Comparison of ENCODE assay signal across 20 cellular contexts in genomic region chr10:62433901-62434300, GRCh38. TPM values are rescaled to one million over a fixed set of nuclear protein-coding genes. Genes with fewer than 3 reads are reported as not detected.
DNase-seq lines count a peak whose midpoint lies in the region; ATAC-seq and TF ChIP-seq lines count a peak whose summit lies in the region.
"Had no signal": no experiment of that assay in that cellular context is flagged by ENCODE, and none has a peak within 500 bp of the region (broad histone marks: within the 10 kb centered on the region; RNA-seq: fewer than 3 reads in every experiment).

No MANE protein-coding gene starts in this region.

- peaks cover 0 to 2% of the 10 kb centered on the region in 2 donors for H3K36me3 Mint-ChIP-seq in activated T-cell treated with anti-CD3 and anti-CD28 coated beads, Interleukin-2, amount 50 U/mL, for 72 hours (ENCODE audit: insufficient read depth in 2 of 2)
- H3K36me3 Mint-ChIP-seq: CD4-positive, CD25-positive, alpha-beta regulatory T cell had no signal

- H3K27ac Mint-ChIP-seq in activated T-cell treated with anti-CD3 and anti-CD28 coated beads, Interleukin-2, amount 50 U/mL, for 72 hours, result peak overlapping the region; percentile 32
- H3K27ac Mint-ChIP-seq: CD4-positive, CD25-positive, alpha-beta regulatory T cell had no signal

- TF ChIP-seq CTCF in fibroblast of the aortic adventitia (IDR thresholded peaks at IDR 0.05; ENCODE audit: insufficient read depth, low read length), result no peak

- H3K4me3 ChIP-seq in adipocyte (ENCODE audit: low read length), result no peak overlapping the region
- H3K4me3 ChIP-seq in fibroblast of the aortic adventitia (ENCODE audit: low read depth, low read length), result no peak overlapping the region
- H3K4me3 ChIP-seq: K562, left ventricle myocardium inferior, spleen had no signal

- no peaks in the 10 kb centered on the region for H3K36me3 ChIP-seq in adipocyte (ENCODE audit: control insufficient read depth, insufficient read depth, low read length, severe bottlenecking)
- H3K36me3 ChIP-seq: left ventricle myocardium inferior, spleen had no signal

- H3K4me1 ChIP-seq in adipocyte (ENCODE audit: control insufficient read depth, insufficient read depth, low read length), result peaks cover 12% of the 10 kb centered on the region
- H3K4me1 ChIP-seq: left ventricle myocardium inferior had no signal

- H3K9ac ChIP-seq in adipocyte (ENCODE audit: low read length), result peak overlapping the region; percentile 19

- peak overlapping the region; percentile 19 to 67 for H3K4me3 Mint-ChIP-seq in activated T-cell treated with anti-CD3 and anti-CD28 coated beads, Interleukin-2, amount 50 U/mL, for 72 hours
- H3K4me3 Mint-ChIP-seq: CD4-positive, CD25-positive, alpha-beta regulatory T cell had no signal

- no peaks in the 10 kb centered on the region for H3K27me3 ChIP-seq in adipocyte (replicated peaks; ENCODE audit: control insufficient read depth, insufficient read depth, low read length)
- H3K27me3 ChIP-seq: spleen had no signal

- peaks cover 29% of the 10 kb centered on the region for H3K4me1 Mint-ChIP-seq in activated T-cell treated with anti-CD3 and anti-CD28 coated beads, Interleukin-2, amount 50 U/mL, for 72 hours (ENCODE audit: low read depth)

- peaks cover 10% of the 10 kb centered on the region for H3K27me3 Mint-ChIP-seq in activated T-cell treated with anti-CD3 and anti-CD28 coated beads, Interleukin-2, amount 50 U/mL, for 72 hours (ENCODE audit: low read depth)

- H3K27ac ChIP-seq in temporal lobe (ENCODE audit: low read depth, low read length), result peak overlapping the region; percentile 6
- H3K27ac ChIP-seq: HL-60, spleen had no signal

- no peaks in the 10 kb centered on the region for H3K9me3 ChIP-seq in adipocyte (ENCODE audit: control insufficient read depth, low read length)
- H3K9me3 ChIP-seq: left ventricle myocardium inferior had no signal

- no peak for DNase-seq in activated T-cell treated with anti-CD3 and anti-CD28 coated beads, Interleukin-2, amount 50 U/mL, for 72 hours
- DNase-seq in activated T-cell treated with anti-CD3 and anti-CD28 coated beads for 4 hours (no peak), adipocyte (ENCODE audit: low read depth) (no peak), fibroblast of the aortic adventitia (ENCODE audit: low read depth) (peak; percentile 10), OCI-M1 (lab: John Stamatoyannopoulos, UW) (no peak), NCI-H146 (lab: John Stamatoyannopoulos, UW) (no peak)
- DNase-seq: CD4-positive, CD25-positive, alpha-beta regulatory T cell; central memory CD4-positive, alpha-beta T cell; DMS79 treated with DMSO at 0.1 percent for 48 hours; effector memory CD4-positive, alpha-beta T cell; left ventricle myocardium inferior; NCI-H1105; NCI-H2171 treated with DMSO at 0.1 percent for 48 hours; NCI-H774; spleen had no signal

- ATAC-seq in activated T-cell treated with anti-CD3 and anti-CD28 coated beads, Interleukin-2, amount 50 U/mL, for 72 hours (replicated peaks in 1 of 2), result no peak
- ATAC-seq in HG03460 (IDR thresholded peaks at IDR 0.05; ENCODE audit: unreplicated experiment), result no peak
- ATAC-seq: K562 had no signal

- H3K9me3 Mint-ChIP-seq in activated T-cell treated with anti-CD3 and anti-CD28 coated beads, Interleukin-2, amount 50 U/mL, for 72 hours, result peaks cover 0 to 2% of the 10 kb centered on the region in 2 donors

RNA-seq across cellular contexts. Expression of gene ZNF365, which starts 59.7 kb away (rescaled TPM):
- total RNA-seq in activated T-cell treated with anti-CD3 and anti-CD28 coated beads, Interleukin-2, amount 50 U/mL, for 72 hours, result under 1 TPM; 0.12 to 0.30 TPM
- total RNA-seq in fibroblast of the aortic adventitia (ENCODE audit: low replicate concordance) (0.41 and 7.2 TPM in 2 replicates), temporal lobe (16.2 TPM)
- total RNA-seq: T-helper 1 cell treated with Interleukin-12 subunit alpha and Interleukin-12 subunit beta and Interleukin-4 antibody, amounts not matched to agents 30 ng/mL and 1 ng/mL, for 36 hours had no signal
